Comparison of ENCODE assay signal across 14 cellular contexts in genomic region chr7:143002106-143002505, GRCh38. TPM values are rescaled to one million over a fixed set of nuclear protein-coding genes. Genes with fewer than 3 reads are reported as not detected.
A peak's percentile ranks its signal among the peaks of the same experiment; 100 is the strongest.
DNase-seq lines count a peak whose midpoint lies in the region; ATAC-seq, FAIRE-seq and TF ChIP-seq lines count a peak whose summit lies in the region.
"Had no signal": no experiment of that assay in that cellular context is flagged by ENCODE, and none has a peak within 500 bp of the region (broad histone marks: within the 10 kb centered on the region; RNA-seq: fewer than 3 reads in every experiment).

No MANE protein-coding gene starts in this region.

- no peak overlapping the region for H3K4me3 ChIP-seq in AG10803 (ENCODE audit: low read length)
- H3K4me3 ChIP-seq in GM23338 = no peak overlapping the region
- no peak overlapping the region for H3K4me3 ChIP-seq in fibroblast of villous mesenchyme (ENCODE audit: low read depth, low read length)
- H3K4me3 ChIP-seq: spleen had no signal

- H3K27ac Mint-ChIP-seq in GM23338 = no peak overlapping the region
- H3K27ac Mint-ChIP-seq: activated naive CD8-positive, alpha-beta T cell treated with anti-CD3 and anti-CD28 coated beads, Interleukin-2, amount 50 U/mL, for 24 hours; IgD-negative memory B cell; T-helper 17 cell had no signal

- H3K27ac ChIP-seq in GM23338 (ENCODE audit: low read depth) = no peak overlapping the region
- H3K27ac ChIP-seq: spleen had no signal

- FAIRE-seq in GM12892 (lab: Jason Lieb, UNC) = no peak
- FAIRE-seq: G401.6 had no signal

- TF ChIP-seq CTCF in AG10803 (conservative IDR thresholded peaks at IDR 0.05; ENCODE audit: low read length) (peak; percentile 37), GM23338 (conservative IDR thresholded peaks at IDR 0.05; ENCODE audit: low read depth in 2 of 2) (peak; percentile 53 to 77), fibroblast of villous mesenchyme (IDR thresholded peaks at IDR 0.05; ENCODE audit: insufficient read depth, low read depth, low read length) (peak; percentile 29)

- peaks cover 8% of the 10 kb centered on the region; the same call in 2 of the 3 replicates for H3K9me3 Mint-ChIP-seq in GM23338
- H3K9me3 Mint-ChIP-seq: activated naive CD8-positive, alpha-beta T cell treated with anti-CD3 and anti-CD28 coated beads, Interleukin-2, amount 50 U/mL, for 24 hours; IgD-negative memory B cell had no signal

- no peaks in the 10 kb centered on the region for H3K4me1 Mint-ChIP-seq in GM23338

- in situ Hi-C loops in SK-MEL-5 (cut with HindIII; ENCODE audit: low pct_unique_long_range_greater_than_20kb, low sequenced_read_pairs) = loop anchor here (25.0 kb wide), 1 partner anchor 210 kb away; the partner anchor contains the start of gene TAS2R40

- no peaks in the 10 kb centered on the region for H3K27me3 Mint-ChIP-seq in GM23338 (ENCODE audit: insufficient read depth, low read depth, poor library complexity)
- H3K27me3 Mint-ChIP-seq: activated naive CD8-positive, alpha-beta T cell treated with anti-CD3 and anti-CD28 coated beads, Interleukin-2, amount 50 U/mL, for 24 hours; IgD-negative memory B cell had no signal

- peak; percentile 57 for ATAC-seq in GM23338
- ATAC-seq in left colon = no peak
- ATAC-seq in GM21367 (IDR thresholded peaks at IDR 0.05; ENCODE audit: unreplicated experiment) = no peak
- ATAC-seq: activated naive CD8-positive, alpha-beta T cell treated with anti-CD3 and anti-CD28 coated beads, Interleukin-2, amount 50 U/mL, for 24 hours; T-helper 17 cell had no signal

- no peaks in the 10 kb centered on the region for H3K36me3 ChIP-seq in GM23338 (ENCODE audit: insufficient read depth)
- H3K36me3 ChIP-seq: spleen had no signal

- H2AFZ ChIP-seq in GM23338 = no peak overlapping the region

- no peak overlapping the region for H3K4me3 Mint-ChIP-seq in GM23338
- H3K4me3 Mint-ChIP-seq: activated naive CD8-positive, alpha-beta T cell treated with anti-CD3 and anti-CD28 coated beads, Interleukin-2, amount 50 U/mL, for 24 hours; IgD-negative memory B cell; T-helper 17 cell had no signal

- no peaks in the 10 kb centered on the region for H3K79me2 ChIP-seq in GM23338 (replicated peaks; ENCODE audit: insufficient read depth)

- no peaks in the 10 kb centered on the region for H3K4me1 ChIP-seq in GM23338 (ENCODE audit: insufficient read depth)

- H3K4me2 ChIP-seq in GM23338 = no peak overlapping the region

- H3F3A ChIP-seq in GM23338 (replicated peaks; ENCODE audit: low read depth) = no peaks in the 10 kb centered on the region

- DNase-seq in AG10803 (ENCODE audit: low read depth) (no peak), GM23338 (ENCODE audit: low spot score) (peak; percentile 42), SK-MEL-5 (ENCODE audit: low read depth, low spot score) (peak; percentile 65), fibroblast of villous mesenchyme (ENCODE audit: low read depth) (peak; percentile 14), left colon (no peak), GM12892 (ENCODE audit: insufficient read length) (no peak), NCI-H1092 (lab: John Stamatoyannopoulos, UW) (no peak)
- DNase-seq: activated naive CD8-positive, alpha-beta T cell treated with anti-CD3 and anti-CD28 coated beads, Interleukin-2, amount 50 U/mL, for 24 hours; GOT3; spleen; T-helper 17 cell had no signal

- TF ChIP-seq POLR2A in GM12892 (IDR thresholded peaks at IDR 0.05; ENCODE audit: low read depth, low read length) = no peak

- H3K27me3 ChIP-seq in GM23338 (ENCODE audit: insufficient read depth) = no peaks in the 10 kb centered on the region

- no peaks in the 10 kb centered on the region for H3K36me3 Mint-ChIP-seq in GM23338 (ENCODE audit: low read depth)
- H3K36me3 Mint-ChIP-seq: IgD-negative memory B cell had no signal

- no peaks in the 10 kb centered on the region for H3K9me2 ChIP-seq in GM23338 (ENCODE audit: insufficient read depth)

- H4K20me1 ChIP-seq in GM23338 (replicated peaks; ENCODE audit: insufficient read depth) = no peaks in the 10 kb centered on the region

- intact Hi-C loops in left colon (cut with DNase I, micrococcal nuclease) = loop anchor here (10.0 kb wide), 2 partner anchors 147 to 213 kb away; partner anchors contain the start of gene EPHB6 (in 1 of the 2)

TF ChIP-seq in GM23338, 12 proteins besides CTCF, POLR2A, EP300 and RAD21 (continues in another document):
- no peak for TF ChIP-seq ZNF462 (CRISPR knock-in tag; IDR thresholded peaks at IDR 0.05)
- no peak for TF ChIP-seq EZH2 (IDR thresholded peaks at IDR 0.05; ENCODE audit: low read depth, unreplicated experiment)

RNA-seq across cellular contexts. Expression of gene OR9A2, which starts 24.8 kb away (rescaled TPM):
- total RNA-seq in GM23338 (2014; rRNA removed; shearing (Covaris generic)) = 2.6 TPM in 1 of 2 replicates, not detected in the other
- polyA plus RNA-seq in GM23338 (2016; fragmentation: Nextera tagmentation; extraction: Ambion mirVana) = not detected in 2 replicates
- total RNA-seq in SK-MEL-5 (2014; rRNA removed; shearing (Covaris generic)) = not detected in 2 replicates
- not detected in 2 replicates for polyA plus RNA-seq in SK-MEL-5 (2015; cell fraction: cytosol; rRNA removed)
- polyA plus RNA-seq in SK-MEL-5 (2015; cell fraction: nucleus; rRNA removed) = 0.65 TPM in 1 of 2 replicates, not detected in the other
- total RNA-seq in fibroblast of villous mesenchyme (not detected in 2 replicates), left colon (not detected)
- polyA plus RNA-seq in GM12892 (2012; ENCODE audit: missing spikeins) = not detected
- total RNA-seq: T-helper 17 cell had no signal
- polyA plus RNA-seq: IgD-negative memory B cell, spleen had no signal

RNA-seq across cellular contexts. Expression of gene KEL, which starts 39.9 kb away (rescaled TPM):
- total RNA-seq in GM23338 (2014; rRNA removed; shearing (Covaris generic)) = 3.6 TPM in 1 of 2 replicates, not detected in the other
- 1.2 TPM in 2 replicates for polyA plus RNA-seq in GM23338 (2016; fragmentation: Nextera tagmentation; extraction: Ambion mirVana)
- total RNA-seq in SK-MEL-5 (2014; rRNA removed; shearing (Covaris generic)) = 2.2 TPM in 1 of 2 replicates, not detected in the other
- 0.14 and 0.35 TPM in 2 replicates for polyA plus RNA-seq in SK-MEL-5 (2015; cell fraction: cytosol; rRNA removed)
- polyA plus RNA-seq in SK-MEL-5 (2015; cell fraction: nucleus; rRNA removed) = 4.2 and 5.6 TPM in 2 replicates
- total RNA-seq in fibroblast of villous mesenchyme (under 0.01 TPM in 1 of 2 replicates, not detected in the other), left colon (under 1 TPM in 1 of 2 donors, not detected in 1; 0.85 TPM)
- polyA plus RNA-seq in GM12892 (2012; ENCODE audit: missing spikeins) = 0.42 TPM
- polyA plus RNA-seq: IgD-negative memory B cell had no signal

RNA-seq across cellular contexts. Expression of gene OR6V1, which starts 50.0 kb away (rescaled TPM):
- total RNA-seq in GM23338 (2014; rRNA removed; shearing (Covaris generic)) = not detected in 2 replicates
- polyA plus RNA-seq in GM23338 (2016; fragmentation: Nextera tagmentation; extraction: Ambion mirVana) = not detected in 2 replicates
- total RNA-seq in SK-MEL-5 (2014; rRNA removed; shearing (Covaris generic)) = not detected in 2 replicates
- not detected in 2 replicates for polyA plus RNA-seq in SK-MEL-5 (2015; cell fraction: cytosol; rRNA removed)
- polyA plus RNA-seq in SK-MEL-5 (2015; cell fraction: nucleus; rRNA removed) = not detected in 2 replicates
- total RNA-seq in fibroblast of villous mesenchyme (not detected in 2 replicates), left colon (not detected)
- polyA plus RNA-seq in GM12892 (2012; ENCODE audit: missing spikeins) = not detected
- total RNA-seq: spleen, T-helper 17 cell had no signal
- polyA plus RNA-seq: IgD-negative memory B cell, spleen had no signal

Comparison
In these comparisons a context has a peak if more than half of its experiments do, and no peak if none do; other contexts are left out.
1. DNase-seq: peak in GM23338 (single experiment), SK-MEL-5 (single experiment) and fibroblast of villous mesenchyme (single experiment); none in AG10803 (single experiment), left colon (0 of 2), GM12892 (single experiment) and NCI-H1092 (single experiment).
2. Peak in every context shown above with its lines, with median percentiles within 50 percentile points of each other: CTCF ChIP-seq.